In genomic region chr6:42453027-42453648, GRCh38 we compare ENCODE assay signal across 1 cellular context.
A peak's percentile ranks its signal among the peaks of the same experiment; 100 is the strongest.
TF ChIP-seq lines count a peak whose summit lies in the region.

No MANE protein-coding gene starts in this region.

TF ChIP-seq in K562, 482 proteins besides CTCF, POLR2A, EP300 and RAD21 (continued from another document):
- TF ChIP-seq RBM15 (IDR thresholded peaks at IDR 0.05; ENCODE audit: insufficient read depth, low read length) (no peak), TBP (optimal IDR thresholded peaks at IDR 0.05; ENCODE audit: low read depth, low read length) (peak; percentile 88), CEBPG (CRISPR knock-in tag; IDR thresholded peaks at IDR 0.05) (no peak), CEBPG (tag; conservative IDR thresholded peaks at IDR 0.05 in 1 of 2, IDR thresholded peaks at IDR 0.05 in 1 of 2) (no peak), CREM (IDR thresholded peaks at IDR 0.05; ENCODE audit: low read depth) (0 out of 2 replicates have a peak, but pooled peaks have one; percentile 13), C11orf30 (IDR thresholded peaks at IDR 0.05; ENCODE audit: low read depth) (no peak), PHF20 (IDR thresholded peaks at IDR 0.05; ENCODE audit: partially characterized antibody) (no peak), PCBP1 (IDR thresholded peaks at IDR 0.05; ENCODE audit: low read depth, low read length, poor library complexity, severe bottlenecking) (peak; percentile 65), SOX6 (IDR thresholded peaks at IDR 0.05) (no peak)
- TF ChIP-seq, protein P1, sequence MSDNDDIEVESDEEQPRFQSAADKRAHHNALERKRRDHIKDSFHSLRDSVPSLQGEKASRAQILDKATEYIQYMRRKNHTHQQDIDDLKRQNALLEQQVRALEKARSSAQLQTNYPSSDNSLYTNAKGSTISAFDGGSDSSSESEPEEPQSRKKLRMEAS (CRISPR knock-in tag; IDR thresholded peaks at IDR 0.05) = peak; percentile 74
